ENCODE assay signal across 1 cellular context in the genomic region with DNA sequence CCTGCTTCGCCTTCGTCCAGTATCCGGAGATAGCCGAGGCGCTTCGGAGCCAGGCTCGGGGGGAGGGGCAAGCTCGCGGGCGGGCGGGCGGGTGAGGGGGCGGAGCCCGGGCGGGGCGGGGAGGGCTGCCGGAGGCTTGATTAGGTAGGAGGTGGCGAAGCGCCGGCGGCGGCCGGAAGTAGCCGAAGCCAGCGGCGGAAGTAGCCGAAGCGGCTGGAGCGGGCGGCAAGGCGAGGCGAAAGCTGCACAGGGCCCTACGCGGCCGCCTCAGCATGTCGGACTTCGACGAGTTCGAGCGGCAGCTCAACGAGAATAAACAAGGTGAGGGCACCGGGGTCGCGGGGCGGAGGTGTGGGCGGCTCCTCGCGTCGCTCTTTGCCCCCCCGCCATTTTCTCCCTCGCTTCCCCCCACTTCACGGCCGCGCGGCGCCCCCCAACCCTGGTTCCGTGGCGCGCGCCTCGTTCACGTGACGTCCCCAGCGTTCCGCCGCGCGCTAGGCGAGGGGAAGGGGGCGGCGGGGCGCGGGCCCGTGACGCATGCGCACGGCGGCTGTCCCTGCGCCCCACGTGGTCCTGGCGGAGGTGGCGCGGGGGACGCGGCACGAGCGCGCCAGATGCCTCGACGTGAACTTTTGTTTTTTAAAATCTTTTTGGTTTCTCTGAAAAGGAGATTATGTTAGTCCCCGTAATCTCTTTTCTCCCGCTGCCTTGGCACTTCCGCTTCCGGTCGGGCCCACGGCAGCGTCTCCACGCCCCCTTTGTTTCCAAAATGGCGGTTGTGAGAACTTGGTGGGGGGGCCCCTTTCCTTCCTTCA.
A peak's percentile ranks its signal among the peaks of the same experiment; 100 is the strongest.
TF ChIP-seq lines count a peak whose summit lies in the region.

A gene (plus strand): TSS at position 203 of the 815 bp plus-strand sequence. CDS start 70 bp downstream, at position 273.

TF ChIP-seq in HepG2, 621 proteins besides CTCF, POLR2A, EP300 and RAD21 (continued from another document and continues in another):
- TF ChIP-seq KAT7 (CRISPR knock-in tag; IDR thresholded peaks at IDR 0.05; ENCODE audit: borderline replicate concordance), result peak; percentile 62; the same call in 1 of the 2 replicates
- peak; percentile 42; the same call in 1 of the 2 replicates for TF ChIP-seq ZMYM4 (CRISPR knock-in tag; IDR thresholded peaks at IDR 0.05)
- peak; percentile 8 for TF ChIP-seq TBL1XR1 (IDR thresholded peaks at IDR 0.05; ENCODE audit: borderline replicate concordance, low read length, partially characterized antibody)
- TF ChIP-seq, protein P1, sequence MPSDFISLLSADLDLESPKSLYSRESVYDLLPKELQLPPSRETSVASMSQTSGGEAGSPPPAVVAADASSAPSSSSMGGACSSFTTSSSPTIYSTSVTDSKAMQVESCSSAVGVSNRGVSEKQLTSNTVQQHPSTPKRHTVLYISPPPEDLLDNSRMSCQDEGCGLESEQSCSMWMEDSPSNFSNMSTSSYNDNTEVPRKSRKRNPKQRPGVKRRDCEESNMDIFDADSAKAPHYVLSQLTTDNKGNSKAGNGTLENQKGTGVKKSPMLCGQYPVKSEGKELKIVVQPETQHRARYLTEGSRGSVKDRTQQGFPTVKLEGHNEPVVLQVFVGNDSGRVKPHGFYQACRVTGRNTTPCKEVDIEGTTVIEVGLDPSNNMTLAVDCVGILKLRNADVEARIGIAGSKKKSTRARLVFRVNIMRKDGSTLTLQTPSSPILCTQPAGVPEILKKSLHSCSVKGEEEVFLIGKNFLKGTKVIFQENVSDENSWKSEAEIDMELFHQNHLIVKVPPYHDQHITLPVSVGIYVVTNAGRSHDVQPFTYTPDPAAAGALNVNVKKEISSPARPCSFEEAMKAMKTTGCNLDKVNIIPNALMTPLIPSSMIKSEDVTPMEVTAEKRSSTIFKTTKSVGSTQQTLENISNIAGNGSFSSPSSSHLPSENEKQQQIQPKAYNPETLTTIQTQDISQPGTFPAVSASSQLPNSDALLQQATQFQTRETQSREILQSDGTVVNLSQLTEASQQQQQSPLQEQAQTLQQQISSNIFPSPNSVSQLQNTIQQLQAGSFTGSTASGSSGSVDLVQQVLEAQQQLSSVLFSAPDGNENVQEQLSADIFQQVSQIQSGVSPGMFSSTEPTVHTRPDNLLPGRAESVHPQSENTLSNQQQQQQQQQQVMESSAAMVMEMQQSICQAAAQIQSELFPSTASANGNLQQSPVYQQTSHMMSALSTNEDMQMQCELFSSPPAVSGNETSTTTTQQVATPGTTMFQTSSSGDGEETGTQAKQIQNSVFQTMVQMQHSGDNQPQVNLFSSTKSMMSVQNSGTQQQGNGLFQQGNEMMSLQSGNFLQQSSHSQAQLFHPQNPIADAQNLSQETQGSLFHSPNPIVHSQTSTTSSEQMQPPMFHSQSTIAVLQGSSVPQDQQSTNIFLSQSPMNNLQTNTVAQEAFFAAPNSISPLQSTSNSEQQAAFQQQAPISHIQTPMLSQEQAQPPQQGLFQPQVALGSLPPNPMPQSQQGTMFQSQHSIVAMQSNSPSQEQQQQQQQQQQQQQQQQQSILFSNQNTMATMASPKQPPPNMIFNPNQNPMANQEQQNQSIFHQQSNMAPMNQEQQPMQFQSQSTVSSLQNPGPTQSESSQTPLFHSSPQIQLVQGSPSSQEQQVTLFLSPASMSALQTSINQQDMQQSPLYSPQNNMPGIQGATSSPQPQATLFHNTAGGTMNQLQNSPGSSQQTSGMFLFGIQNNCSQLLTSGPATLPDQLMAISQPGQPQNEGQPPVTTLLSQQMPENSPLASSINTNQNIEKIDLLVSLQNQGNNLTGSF (CRISPR knock-in tag; IDR thresholded peaks at IDR 0.05), result no peak
- TF ChIP-seq, protein P2, sequence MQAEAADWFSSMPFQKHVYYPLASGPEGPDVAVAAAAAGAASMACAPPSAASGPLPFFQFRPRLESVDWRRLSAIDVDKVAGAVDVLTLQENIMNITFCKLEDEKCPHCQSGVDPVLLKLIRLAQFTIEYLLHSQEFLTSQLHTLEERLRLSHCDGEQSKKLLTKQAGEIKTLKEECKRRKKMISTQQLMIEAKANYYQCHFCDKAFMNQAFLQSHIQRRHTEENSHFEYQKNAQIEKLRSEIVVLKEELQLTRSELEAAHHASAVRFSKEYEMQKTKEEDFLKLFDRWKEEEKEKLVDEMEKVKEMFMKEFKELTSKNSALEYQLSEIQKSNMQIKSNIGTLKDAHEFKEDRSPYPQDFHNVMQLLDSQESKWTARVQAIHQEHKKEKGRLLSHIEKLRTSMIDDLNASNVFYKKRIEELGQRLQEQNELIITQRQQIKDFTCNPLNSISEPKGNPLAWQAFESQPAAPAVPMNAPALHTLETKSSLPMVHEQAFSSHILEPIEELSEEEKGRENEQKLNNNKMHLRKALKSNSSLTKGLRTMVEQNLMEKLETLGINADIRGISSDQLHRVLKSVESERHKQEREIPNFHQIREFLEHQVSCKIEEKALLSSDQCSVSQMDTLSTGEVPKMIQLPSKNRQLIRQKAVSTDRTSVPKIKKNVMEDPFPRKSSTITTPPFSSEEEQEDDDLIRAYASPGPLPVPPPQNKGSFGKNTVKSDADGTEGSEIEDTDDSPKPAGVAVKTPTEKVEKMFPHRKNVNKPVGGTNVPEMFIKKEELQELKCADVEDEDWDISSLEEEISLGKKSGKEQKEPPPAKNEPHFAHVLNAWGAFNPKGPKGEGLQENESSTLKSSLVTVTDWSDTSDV (CRISPR knock-in tag; IDR thresholded peaks at IDR 0.05), result peak; percentile 86; the same call in 1 of the 2 replicates
- peak; percentile 80 for TF ChIP-seq GABPA (IDR thresholded peaks at IDR 0.05; ENCODE audit: low read depth, low read length)
- peak; percentile 90 for TF ChIP-seq GABPA (CRISPR knock-in tag; IDR thresholded peaks at IDR 0.05; ENCODE audit: low read depth)
- TF ChIP-seq ZNF883 (CRISPR knock-in tag; IDR thresholded peaks at IDR 0.05; ENCODE audit: not compliant biosample characterization), result peak; percentile 45
- TF ChIP-seq, protein P3, sequence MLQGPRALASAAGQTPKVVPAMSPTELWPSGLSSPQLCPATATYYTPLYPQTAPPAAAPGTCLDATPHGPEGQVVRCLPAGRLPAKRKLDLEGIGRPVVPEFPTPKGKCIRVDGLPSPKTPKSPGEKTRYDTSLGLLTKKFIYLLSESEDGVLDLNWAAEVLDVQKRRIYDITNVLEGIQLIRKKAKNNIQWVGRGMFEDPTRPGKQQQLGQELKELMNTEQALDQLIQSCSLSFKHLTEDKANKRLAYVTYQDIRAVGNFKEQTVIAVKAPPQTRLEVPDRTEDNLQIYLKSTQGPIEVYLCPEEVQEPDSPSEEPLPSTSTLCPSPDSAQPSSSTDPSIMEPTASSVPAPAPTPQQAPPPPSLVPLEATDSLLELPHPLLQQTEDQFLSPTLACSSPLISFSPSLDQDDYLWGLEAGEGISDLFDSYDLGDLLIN (CRISPR knock-in tag; IDR thresholded peaks at IDR 0.05; ENCODE audit: borderline replicate concordance), result peak; percentile 37; the same call in 1 of the 2 replicates
- TF ChIP-seq ZNF333 (CRISPR knock-in tag; IDR thresholded peaks at IDR 0.05; ENCODE audit: borderline replicate concordance), result 0 out of 2 replicates have a peak, but pooled peaks have one; percentile 53
- TF ChIP-seq ZNF546 (CRISPR knock-in tag; conservative IDR thresholded peaks at IDR 0.05), result peak; percentile 76; the same call in 1 of the 2 replicates
- TF ChIP-seq AGO2 (optimal IDR thresholded peaks at IDR 0.05; ENCODE audit: low read depth, low read length), result peak; percentile 97
- TF ChIP-seq SRSF4 (IDR thresholded peaks at IDR 0.05; ENCODE audit: low read depth, low read length, poor library complexity, severe bottlenecking), result no peak
- TF ChIP-seq, protein P4, sequence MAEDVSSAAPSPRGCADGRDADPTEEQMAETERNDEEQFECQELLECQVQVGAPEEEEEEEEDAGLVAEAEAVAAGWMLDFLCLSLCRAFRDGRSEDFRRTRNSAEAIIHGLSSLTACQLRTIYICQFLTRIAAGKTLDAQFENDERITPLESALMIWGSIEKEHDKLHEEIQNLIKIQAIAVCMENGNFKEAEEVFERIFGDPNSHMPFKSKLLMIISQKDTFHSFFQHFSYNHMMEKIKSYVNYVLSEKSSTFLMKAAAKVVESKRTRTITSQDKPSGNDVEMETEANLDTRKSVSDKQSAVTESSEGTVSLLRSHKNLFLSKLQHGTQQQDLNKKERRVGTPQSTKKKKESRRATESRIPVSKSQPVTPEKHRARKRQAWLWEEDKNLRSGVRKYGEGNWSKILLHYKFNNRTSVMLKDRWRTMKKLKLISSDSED (CRISPR knock-in tag; IDR thresholded peaks at IDR 0.05), result no peak
- TF ChIP-seq, protein P5, sequence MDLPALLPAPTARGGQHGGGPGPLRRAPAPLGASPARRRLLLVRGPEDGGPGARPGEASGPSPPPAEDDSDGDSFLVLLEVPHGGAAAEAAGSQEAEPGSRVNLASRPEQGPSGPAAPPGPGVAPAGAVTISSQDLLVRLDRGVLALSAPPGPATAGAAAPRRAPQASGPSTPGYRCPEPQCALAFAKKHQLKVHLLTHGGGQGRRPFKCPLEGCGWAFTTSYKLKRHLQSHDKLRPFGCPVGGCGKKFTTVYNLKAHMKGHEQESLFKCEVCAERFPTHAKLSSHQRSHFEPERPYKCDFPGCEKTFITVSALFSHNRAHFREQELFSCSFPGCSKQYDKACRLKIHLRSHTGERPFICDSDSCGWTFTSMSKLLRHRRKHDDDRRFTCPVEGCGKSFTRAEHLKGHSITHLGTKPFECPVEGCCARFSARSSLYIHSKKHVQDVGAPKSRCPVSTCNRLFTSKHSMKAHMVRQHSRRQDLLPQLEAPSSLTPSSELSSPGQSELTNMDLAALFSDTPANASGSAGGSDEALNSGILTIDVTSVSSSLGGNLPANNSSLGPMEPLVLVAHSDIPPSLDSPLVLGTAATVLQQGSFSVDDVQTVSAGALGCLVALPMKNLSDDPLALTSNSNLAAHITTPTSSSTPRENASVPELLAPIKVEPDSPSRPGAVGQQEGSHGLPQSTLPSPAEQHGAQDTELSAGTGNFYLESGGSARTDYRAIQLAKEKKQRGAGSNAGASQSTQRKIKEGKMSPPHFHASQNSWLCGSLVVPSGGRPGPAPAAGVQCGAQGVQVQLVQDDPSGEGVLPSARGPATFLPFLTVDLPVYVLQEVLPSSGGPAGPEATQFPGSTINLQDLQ (CRISPR knock-in tag; IDR thresholded peaks at IDR 0.05), result peak; percentile 75; the same call in 1 of the 2 replicates
- TF ChIP-seq DNMT3B (CRISPR knock-in tag; conservative IDR thresholded peaks at IDR 0.05), result 0 out of 2 replicates have a peak, but pooled peaks have one; percentile 11
- TF ChIP-seq, protein P6, sequence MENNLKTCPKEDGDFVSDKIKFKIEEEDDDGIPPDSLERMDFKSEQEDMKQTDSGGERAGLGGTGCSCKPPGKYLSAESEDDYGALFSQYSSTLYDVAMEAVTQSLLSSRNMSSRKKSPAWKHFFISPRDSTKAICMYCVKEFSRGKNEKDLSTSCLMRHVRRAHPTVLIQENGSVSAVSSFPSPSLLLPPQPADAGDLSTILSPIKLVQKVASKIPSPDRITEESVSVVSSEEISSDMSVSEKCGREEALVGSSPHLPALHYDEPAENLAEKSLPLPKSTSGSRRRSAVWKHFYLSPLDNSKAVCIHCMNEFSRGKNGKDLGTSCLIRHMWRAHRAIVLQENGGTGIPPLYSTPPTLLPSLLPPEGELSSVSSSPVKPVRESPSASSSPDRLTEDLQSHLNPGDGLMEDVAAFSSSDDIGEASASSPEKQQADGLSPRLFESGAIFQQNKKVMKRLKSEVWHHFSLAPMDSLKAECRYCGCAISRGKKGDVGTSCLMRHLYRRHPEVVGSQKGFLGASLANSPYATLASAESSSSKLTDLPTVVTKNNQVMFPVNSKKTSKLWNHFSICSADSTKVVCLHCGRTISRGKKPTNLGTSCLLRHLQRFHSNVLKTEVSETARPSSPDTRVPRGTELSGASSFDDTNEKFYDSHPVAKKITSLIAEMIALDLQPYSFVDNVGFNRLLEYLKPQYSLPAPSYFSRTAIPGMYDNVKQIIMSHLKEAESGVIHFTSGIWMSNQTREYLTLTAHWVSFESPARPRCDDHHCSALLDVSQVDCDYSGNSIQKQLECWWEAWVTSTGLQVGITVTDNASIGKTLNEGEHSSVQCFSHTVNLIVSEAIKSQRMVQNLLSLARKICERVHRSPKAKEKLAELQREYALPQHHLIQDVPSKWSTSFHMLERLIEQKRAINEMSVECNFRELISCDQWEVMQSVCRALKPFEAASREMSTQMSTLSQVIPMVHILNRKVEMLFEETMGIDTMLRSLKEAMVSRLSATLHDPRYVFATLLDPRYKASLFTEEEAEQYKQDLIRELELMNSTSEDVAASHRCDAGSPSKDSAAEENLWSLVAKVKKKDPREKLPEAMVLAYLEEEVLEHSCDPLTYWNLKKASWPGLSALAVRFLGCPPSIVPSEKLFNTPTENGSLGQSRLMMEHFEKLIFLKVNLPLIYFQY (CRISPR knock-in tag; IDR thresholded peaks at IDR 0.05; ENCODE audit: borderline replicate concordance), result 0 out of 2 replicates have a peak, but pooled peaks have one; percentile 40
- no peak for TF ChIP-seq CREM (IDR thresholded peaks at IDR 0.05)
- TF ChIP-seq CREM (CRISPR knock-in tag; IDR thresholded peaks at IDR 0.05), result no peak
- TF ChIP-seq ZNF768 (CRISPR knock-in tag; IDR thresholded peaks at IDR 0.05), result peak; percentile 40; the same call in 1 of the 2 replicates
- TF ChIP-seq, protein P7, sequence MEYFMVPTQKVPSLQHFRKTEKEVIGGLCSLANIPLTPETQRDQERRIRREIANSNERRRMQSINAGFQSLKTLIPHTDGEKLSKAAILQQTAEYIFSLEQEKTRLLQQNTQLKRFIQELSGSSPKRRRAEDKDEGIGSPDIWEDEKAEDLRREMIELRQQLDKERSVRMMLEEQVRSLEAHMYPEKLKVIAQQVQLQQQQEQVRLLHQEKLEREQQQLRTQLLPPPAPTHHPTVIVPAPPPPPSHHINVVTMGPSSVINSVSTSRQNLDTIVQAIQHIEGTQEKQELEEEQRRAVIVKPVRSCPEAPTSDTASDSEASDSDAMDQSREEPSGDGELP (IDR thresholded peaks at IDR 0.05; ENCODE audit: borderline replicate concordance, low read depth), result no peak
- 0 out of 2 replicates have a peak, but pooled peaks have one; percentile 44 for TF ChIP-seq ZBTB42 (CRISPR knock-in tag; IDR thresholded peaks at IDR 0.05)
- no peak for TF ChIP-seq MTF2 (CRISPR knock-in tag; IDR thresholded peaks at IDR 0.05; ENCODE audit: borderline replicate concordance)
- 0 out of 2 replicates have a peak, but pooled peaks have one; percentile 17 for TF ChIP-seq ZFP1 (CRISPR knock-in tag; IDR thresholded peaks at IDR 0.05)
- no peak for TF ChIP-seq FOXJ3 (CRISPR knock-in tag; IDR thresholded peaks at IDR 0.05; ENCODE audit: borderline replicate concordance)
- TF ChIP-seq EZH2 (conservative IDR thresholded peaks at IDR 0.05; ENCODE audit: low read depth, low read length), result no peak
- TF ChIP-seq, protein P8, sequence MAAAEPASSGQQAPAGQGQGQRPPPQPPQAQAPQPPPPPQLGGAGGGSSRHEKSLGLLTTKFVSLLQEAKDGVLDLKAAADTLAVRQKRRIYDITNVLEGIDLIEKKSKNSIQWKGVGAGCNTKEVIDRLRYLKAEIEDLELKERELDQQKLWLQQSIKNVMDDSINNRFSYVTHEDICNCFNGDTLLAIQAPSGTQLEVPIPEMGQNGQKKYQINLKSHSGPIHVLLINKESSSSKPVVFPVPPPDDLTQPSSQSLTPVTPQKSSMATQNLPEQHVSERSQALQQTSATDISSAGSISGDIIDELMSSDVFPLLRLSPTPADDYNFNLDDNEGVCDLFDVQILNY (CRISPR knock-in tag; conservative IDR thresholded peaks at IDR 0.05), result no peak; the same call in 1 of the 2 replicates
- TF ChIP-seq GTF3A (CRISPR knock-in tag; conservative IDR thresholded peaks at IDR 0.05), result no peak
- TF ChIP-seq, protein P9, sequence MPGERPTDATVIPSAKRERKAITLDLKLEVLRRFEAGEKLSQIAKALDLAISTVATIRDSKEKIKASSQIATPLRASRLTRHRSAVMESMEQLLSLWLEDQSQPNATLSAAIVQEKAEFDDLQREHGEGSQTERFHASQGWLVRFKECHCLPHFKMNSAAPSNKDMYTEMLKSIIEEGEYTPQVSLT (CRISPR knock-in tag; IDR thresholded peaks at IDR 0.05; ENCODE audit: borderline replicate concordance, low read depth), result no peak
- peak; percentile 11 for TF ChIP-seq MED1 (CRISPR knock-in tag; IDR thresholded peaks at IDR 0.05)
